15 cellular contexts compared by ENCODE assay signal in the genomic region with DNA sequence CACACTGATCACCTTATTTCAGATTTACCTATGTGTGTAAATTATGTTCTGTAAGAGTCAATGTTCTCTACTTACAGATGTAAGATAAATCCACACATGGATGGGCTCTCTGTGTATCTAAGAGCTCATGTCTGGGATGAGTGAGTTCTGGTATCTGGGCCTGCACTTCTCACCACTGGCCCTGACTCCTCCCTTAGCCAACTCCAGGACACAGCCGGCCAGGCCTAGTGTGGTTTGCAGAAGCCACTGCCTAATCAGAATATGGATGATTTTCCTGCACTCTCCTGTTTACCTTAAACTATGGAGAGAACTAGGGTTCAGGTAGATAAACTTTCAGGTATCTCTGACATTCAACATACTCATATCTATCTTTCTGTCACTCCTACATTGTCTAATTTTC.
DNase-seq lines count a peak whose midpoint lies in the region; ATAC-seq and TF ChIP-seq lines count a peak whose summit lies in the region.
"Had no signal": no experiment of that assay in that cellular context is flagged by ENCODE, and none has a peak within 500 bp of the region (broad histone marks: within the 10 kb centered on the region; RNA-seq: fewer than 3 reads in every experiment).

No MANE protein-coding gene starts in this region.

- H3K9me3 ChIP-seq in OCI-LY7 (ENCODE audit: low read length), result no peaks in the 10 kb centered on the region
- H3K9me3 ChIP-seq: BLaER1 treated with 17β-estradiol and CSF1 and Interleukin-3, amounts not matched to agents 10 nM and 100 nM had no signal

- peak; percentile 35 to 59 for DNase-seq in NCI-H526 (lab: John Stamatoyannopoulos, UW)
- no peak for DNase-seq in OCI-LY7 (ENCODE audit: low spot score)
- DNase-seq in left colon, result no peak
- no peak for DNase-seq in stimulated activated CD4-positive, alpha-beta T cell treated with anti-CD3 and anti-CD28 coated beads, Interleukin-15, amount 100 ng/mL, for 24 hours
- DNase-seq in D341Med (ENCODE audit: low spot score), result no peak
- DNase-seq: Calu3; CD8-positive, alpha-beta T cell; DMS 273 treated with DMSO at 0.1 percent for 48 hours; DMS53; DND-41; HCEC 1CT; IMR-90 had no signal

- BruUV-seq in OCI-LY7 (replicated peaks; lab: Mats Ljungman, UMichigan), result no TSS peak

- no peaks in the 10 kb centered on the region for H4K20me1 ChIP-seq in OCI-LY7 (ENCODE audit: insufficient read depth, low read length)
- H4K20me1 ChIP-seq: BLaER1 treated with 17β-estradiol and CSF1 and Interleukin-3, amounts not matched to agents 10 nM and 100 nM had no signal

- H3K9me2 ChIP-seq in OCI-LY7 (ENCODE audit: insufficient read depth, low read length), result no peaks in the 10 kb centered on the region

- POLR2A ChIA-PET in OCI-LY7 (lab: Charles Lee), result no interaction called here

- peak; percentile 62 for ATAC-seq in left colon
- no peak for ATAC-seq in HG03432 (IDR thresholded peaks at IDR 0.05; ENCODE audit: unreplicated experiment)
- ATAC-seq: CD8-positive, alpha-beta T cell; GM23338 had no signal

- no peak overlapping the region for H3K4me3 ChIP-seq in OCI-LY7 (ENCODE audit: low read depth, low read length, poor library complexity, severe bottlenecking)
- H3K4me3 ChIP-seq: BLaER1 treated with 17β-estradiol and CSF1 and Interleukin-3, amounts not matched to agents 10 nM and 100 nM; GM23338 had no signal

- peaks cover 7% of the 10 kb centered on the region for H3K4me1 ChIP-seq in OCI-LY7 (ENCODE audit: insufficient read depth, low read length, poor library complexity, severe bottlenecking)

- no peaks in the 10 kb centered on the region for H3K36me3 ChIP-seq in OCI-LY7 (ENCODE audit: insufficient read depth, low read length)
- H3K36me3 ChIP-seq: BLaER1 treated with 17β-estradiol and CSF1 and Interleukin-3, amounts not matched to agents 10 nM and 100 nM had no signal

- no peak overlapping the region for H3K4me2 ChIP-seq in OCI-LY7 (ENCODE audit: low read length)
- H3K4me2 ChIP-seq: BLaER1 treated with 17β-estradiol and CSF1 and Interleukin-3, amounts not matched to agents 10 nM and 100 nM; GM23338 had no signal

- H2AFZ ChIP-seq in OCI-LY7 (ENCODE audit: low read length), result 0 out of 2 replicates have a peak overlapping the region, but pooled peaks have one; percentile 8
- H2AFZ ChIP-seq: GM23338 had no signal

- H3K79me2 ChIP-seq in OCI-LY7 (ENCODE audit: insufficient read depth, low read depth, low read length), result no peaks in the 10 kb centered on the region

- intact Hi-C loops in OCI-LY7 (cut with micrococcal nuclease; ENCODE audit: unreplicated experiment) (no loop called here), left colon (cut with DNase I, micrococcal nuclease) (no loop called here)

- TF ChIP-seq CTCF in OCI-LY7 (conservative IDR thresholded peaks at IDR 0.05; ENCODE audit: low read length), result no peak

- CTCF ChIA-PET in OCI-LY7 (lab: Charles Lee; ENCODE audit: unreplicated experiment), result interaction anchor here (1.0 kb wide), 1 partner anchor 20 kb away, joined by 4 read pairs; no protein-coding TSS in a partner anchor

- no peak overlapping the region for H3K27ac ChIP-seq in OCI-LY7 (ENCODE audit: low read depth, low read length, poor library complexity, severe bottlenecking)
- H3K27ac ChIP-seq: BLaER1 treated with 17β-estradiol and CSF1 and Interleukin-3, amounts not matched to agents 10 nM and 100 nM had no signal

Comparison
In these comparisons a context has a peak if more than half of its experiments do, and no peak if none do; other contexts are left out.
1. DNase-seq: peak in NCI-H526 (2 of 2); none in OCI-LY7 (single experiment), left colon (0 of 2), stimulated activated CD4-positive, alpha-beta T cell treated with anti-CD3 and anti-CD28 coated beads, Interleukin-15, amount 100 ng/mL, for 24 hours (single experiment) and D341Med (single experiment).